Comparison of ENCODE assay signal across 2 cellular contexts in the genomic region with DNA sequence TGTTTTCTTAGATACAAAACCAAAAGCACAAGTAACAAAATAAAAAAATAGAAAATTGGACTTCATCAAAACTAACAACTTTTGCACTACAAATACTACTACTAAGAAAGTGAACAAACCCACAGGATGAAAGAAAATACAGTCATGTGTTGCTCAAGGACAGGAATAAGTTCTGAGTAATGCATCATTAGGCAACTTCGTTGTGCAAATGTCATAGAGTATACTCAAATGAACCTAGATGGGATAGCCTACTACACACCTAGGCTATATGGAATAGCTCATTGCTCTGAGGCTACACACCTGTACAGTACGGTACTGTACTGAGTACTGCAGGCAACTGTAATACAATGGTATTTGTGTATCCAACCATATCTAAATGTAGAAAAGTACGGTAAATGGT.
A peak's percentile ranks its signal among the peaks of the same experiment; 100 is the strongest.
TF ChIP-seq lines count a peak whose summit lies in the region.

No MANE protein-coding gene starts in this region.

TF ChIP-seq in IMR-90, 13 proteins besides CTCF, POLR2A, EP300 and RAD21:
- TF ChIP-seq, protein P1, sequence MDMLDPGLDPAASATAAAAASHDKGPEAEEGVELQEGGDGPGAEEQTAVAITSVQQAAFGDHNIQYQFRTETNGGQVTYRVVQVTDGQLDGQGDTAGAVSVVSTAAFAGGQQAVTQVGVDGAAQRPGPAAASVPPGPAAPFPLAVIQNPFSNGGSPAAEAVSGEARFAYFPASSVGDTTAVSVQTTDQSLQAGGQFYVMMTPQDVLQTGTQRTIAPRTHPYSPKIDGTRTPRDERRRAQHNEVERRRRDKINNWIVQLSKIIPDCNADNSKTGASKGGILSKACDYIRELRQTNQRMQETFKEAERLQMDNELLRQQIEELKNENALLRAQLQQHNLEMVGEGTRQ (IDR thresholded peaks at IDR 0.05; ENCODE audit: low read depth, low read length) = no peak
- TF ChIP-seq, protein P2, sequence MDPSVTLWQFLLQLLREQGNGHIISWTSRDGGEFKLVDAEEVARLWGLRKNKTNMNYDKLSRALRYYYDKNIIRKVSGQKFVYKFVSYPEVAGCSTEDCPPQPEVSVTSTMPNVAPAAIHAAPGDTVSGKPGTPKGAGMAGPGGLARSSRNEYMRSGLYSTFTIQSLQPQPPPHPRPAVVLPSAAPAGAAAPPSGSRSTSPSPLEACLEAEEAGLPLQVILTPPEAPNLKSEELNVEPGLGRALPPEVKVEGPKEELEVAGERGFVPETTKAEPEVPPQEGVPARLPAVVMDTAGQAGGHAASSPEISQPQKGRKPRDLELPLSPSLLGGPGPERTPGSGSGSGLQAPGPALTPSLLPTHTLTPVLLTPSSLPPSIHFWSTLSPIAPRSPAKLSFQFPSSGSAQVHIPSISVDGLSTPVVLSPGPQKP (IDR thresholded peaks at IDR 0.05; ENCODE audit: borderline replicate concordance, low read depth, low read length) = no peak
- TF ChIP-seq SMC3 (IDR thresholded peaks at IDR 0.05; ENCODE audit: low read depth, low read length) = no peak
- TF ChIP-seq BHLHE40 (IDR thresholded peaks at IDR 0.05; ENCODE audit: low read depth, low read length) = no peak
- TF ChIP-seq CHD1 (IDR thresholded peaks at IDR 0.05; ENCODE audit: low read depth, low read length) = no peak
- peak; percentile 96 for TF ChIP-seq CEBPB (IDR thresholded peaks at IDR 0.05; ENCODE audit: low read depth, low read length)
- TF ChIP-seq NFE2L2 (IDR thresholded peaks at IDR 0.05; ENCODE audit: low read depth, low read length) = no peak
- peak; percentile 28; the same call in 1 of the 2 replicates for TF ChIP-seq FOS (IDR thresholded peaks at IDR 0.05; ENCODE audit: low read depth, low read length)
- no peak for TF ChIP-seq MXI1 (IDR thresholded peaks at IDR 0.05; ENCODE audit: borderline replicate concordance, low read depth, low read length)
- TF ChIP-seq MAFK (IDR thresholded peaks at IDR 0.05; ENCODE audit: low read depth, low read length) = no peak
- TF ChIP-seq RFX5 (IDR thresholded peaks at IDR 0.05; ENCODE audit: low read depth, low read length) = no peak

TF ChIP-seq in HepG2, 621 proteins besides CTCF, POLR2A, EP300 and RAD21 (continued from another document):
- TF ChIP-seq MAZ (IDR thresholded peaks at IDR 0.05; ENCODE audit: borderline replicate concordance, low read depth, low read length) (no peak), MAZ (CRISPR knock-in tag; IDR thresholded peaks at IDR 0.05; ENCODE audit: low read depth) (no peak), ZNF496 (CRISPR knock-in tag; IDR thresholded peaks at IDR 0.05; ENCODE audit: insufficient replicate concordance) (no peak), ZNF468 (CRISPR knock-in tag; IDR thresholded peaks at IDR 0.05) (no peak), ZNF775 (CRISPR knock-in tag; IDR thresholded peaks at IDR 0.05; ENCODE audit: borderline replicate concordance) (no peak), FOSL2 (CRISPR knock-in tag; IDR thresholded peaks at IDR 0.05) (peak; percentile 21; the same call in 1 of the 2 replicates), SRSF1 (optimal IDR thresholded peaks at IDR 0.05; ENCODE audit: low read depth, low read length) (no peak), SMARCC2 (IDR thresholded peaks at IDR 0.05) (no peak), ISL2 (CRISPR knock-in tag; IDR thresholded peaks at IDR 0.05) (no peak), GPN1 (CRISPR knock-in tag; IDR thresholded peaks at IDR 0.05; ENCODE audit: borderline replicate concordance) (no peak)
